ENCODE assay signal across 1 cellular context in the genomic region with DNA sequence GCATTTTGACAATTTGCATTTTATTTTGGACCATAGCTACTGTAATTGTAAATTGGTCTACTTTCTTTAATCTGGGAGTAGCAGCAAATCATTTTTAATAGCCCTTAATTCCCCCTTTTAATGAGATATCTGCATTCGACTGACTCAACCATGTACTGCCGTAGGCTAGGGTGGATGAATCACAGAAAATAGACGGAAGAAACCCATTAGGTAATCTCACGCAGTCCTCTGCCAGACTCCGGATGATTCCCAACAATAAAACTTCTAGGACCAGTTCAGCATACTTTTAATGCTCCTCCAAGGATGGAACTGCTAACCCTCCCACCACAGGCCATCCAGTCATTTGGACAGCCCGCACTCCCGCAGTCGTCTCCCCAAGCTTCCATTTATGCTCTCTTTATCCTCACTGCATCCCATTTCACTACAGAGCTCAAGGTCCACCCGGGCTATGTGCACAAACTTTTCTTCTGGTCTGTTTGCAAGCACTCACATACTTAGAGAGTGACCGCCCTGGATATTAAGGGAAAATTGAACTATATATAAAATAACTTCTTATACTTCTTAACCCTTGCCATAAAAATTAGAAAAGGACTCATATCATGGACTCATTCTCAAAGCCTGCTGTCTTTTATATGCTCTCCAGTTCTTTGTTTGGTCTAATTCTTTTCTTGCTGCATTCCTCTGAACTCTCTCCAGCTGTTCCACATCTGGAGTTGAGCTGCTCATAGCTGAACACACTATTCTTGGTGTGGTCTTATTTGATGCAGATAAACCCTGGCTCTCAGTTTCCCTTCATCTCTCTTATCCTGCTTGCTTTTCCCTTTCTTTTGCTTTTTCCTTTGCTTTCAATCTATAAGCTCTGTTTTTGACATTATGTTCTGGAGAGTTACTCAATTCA.
TF ChIP-seq lines count a peak whose summit lies in the region.

No MANE protein-coding gene starts in this region.

TF ChIP-seq in GM23338, 12 proteins besides CTCF, POLR2A, EP300 and RAD21 (continued from another document):
- TF ChIP-seq, protein P1, sequence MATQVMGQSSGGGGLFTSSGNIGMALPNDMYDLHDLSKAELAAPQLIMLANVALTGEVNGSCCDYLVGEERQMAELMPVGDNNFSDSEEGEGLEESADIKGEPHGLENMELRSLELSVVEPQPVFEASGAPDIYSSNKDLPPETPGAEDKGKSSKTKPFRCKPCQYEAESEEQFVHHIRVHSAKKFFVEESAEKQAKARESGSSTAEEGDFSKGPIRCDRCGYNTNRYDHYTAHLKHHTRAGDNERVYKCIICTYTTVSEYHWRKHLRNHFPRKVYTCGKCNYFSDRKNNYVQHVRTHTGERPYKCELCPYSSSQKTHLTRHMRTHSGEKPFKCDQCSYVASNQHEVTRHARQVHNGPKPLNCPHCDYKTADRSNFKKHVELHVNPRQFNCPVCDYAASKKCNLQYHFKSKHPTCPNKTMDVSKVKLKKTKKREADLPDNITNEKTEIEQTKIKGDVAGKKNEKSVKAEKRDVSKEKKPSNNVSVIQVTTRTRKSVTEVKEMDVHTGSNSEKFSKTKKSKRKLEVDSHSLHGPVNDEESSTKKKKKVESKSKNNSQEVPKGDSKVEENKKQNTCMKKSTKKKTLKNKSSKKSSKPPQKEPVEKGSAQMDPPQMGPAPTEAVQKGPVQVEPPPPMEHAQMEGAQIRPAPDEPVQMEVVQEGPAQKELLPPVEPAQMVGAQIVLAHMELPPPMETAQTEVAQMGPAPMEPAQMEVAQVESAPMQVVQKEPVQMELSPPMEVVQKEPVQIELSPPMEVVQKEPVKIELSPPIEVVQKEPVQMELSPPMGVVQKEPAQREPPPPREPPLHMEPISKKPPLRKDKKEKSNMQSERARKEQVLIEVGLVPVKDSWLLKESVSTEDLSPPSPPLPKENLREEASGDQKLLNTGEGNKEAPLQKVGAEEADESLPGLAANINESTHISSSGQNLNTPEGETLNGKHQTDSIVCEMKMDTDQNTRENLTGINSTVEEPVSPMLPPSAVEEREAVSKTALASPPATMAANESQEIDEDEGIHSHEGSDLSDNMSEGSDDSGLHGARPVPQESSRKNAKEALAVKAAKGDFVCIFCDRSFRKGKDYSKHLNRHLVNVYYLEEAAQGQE (IDR thresholded peaks at IDR 0.05; ENCODE audit: unreplicated experiment): no peak
- TF ChIP-seq, protein P2, sequence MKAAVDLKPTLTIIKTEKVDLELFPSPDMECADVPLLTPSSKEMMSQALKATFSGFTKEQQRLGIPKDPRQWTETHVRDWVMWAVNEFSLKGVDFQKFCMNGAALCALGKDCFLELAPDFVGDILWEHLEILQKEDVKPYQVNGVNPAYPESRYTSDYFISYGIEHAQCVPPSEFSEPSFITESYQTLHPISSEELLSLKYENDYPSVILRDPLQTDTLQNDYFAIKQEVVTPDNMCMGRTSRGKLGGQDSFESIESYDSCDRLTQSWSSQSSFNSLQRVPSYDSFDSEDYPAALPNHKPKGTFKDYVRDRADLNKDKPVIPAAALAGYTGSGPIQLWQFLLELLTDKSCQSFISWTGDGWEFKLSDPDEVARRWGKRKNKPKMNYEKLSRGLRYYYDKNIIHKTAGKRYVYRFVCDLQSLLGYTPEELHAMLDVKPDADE (IDR thresholded peaks at IDR 0.05): no peak
- TF ChIP-seq NANOG (IDR thresholded peaks at IDR 0.05; ENCODE audit: borderline replicate concordance): no peak
- TF ChIP-seq, protein P3, sequence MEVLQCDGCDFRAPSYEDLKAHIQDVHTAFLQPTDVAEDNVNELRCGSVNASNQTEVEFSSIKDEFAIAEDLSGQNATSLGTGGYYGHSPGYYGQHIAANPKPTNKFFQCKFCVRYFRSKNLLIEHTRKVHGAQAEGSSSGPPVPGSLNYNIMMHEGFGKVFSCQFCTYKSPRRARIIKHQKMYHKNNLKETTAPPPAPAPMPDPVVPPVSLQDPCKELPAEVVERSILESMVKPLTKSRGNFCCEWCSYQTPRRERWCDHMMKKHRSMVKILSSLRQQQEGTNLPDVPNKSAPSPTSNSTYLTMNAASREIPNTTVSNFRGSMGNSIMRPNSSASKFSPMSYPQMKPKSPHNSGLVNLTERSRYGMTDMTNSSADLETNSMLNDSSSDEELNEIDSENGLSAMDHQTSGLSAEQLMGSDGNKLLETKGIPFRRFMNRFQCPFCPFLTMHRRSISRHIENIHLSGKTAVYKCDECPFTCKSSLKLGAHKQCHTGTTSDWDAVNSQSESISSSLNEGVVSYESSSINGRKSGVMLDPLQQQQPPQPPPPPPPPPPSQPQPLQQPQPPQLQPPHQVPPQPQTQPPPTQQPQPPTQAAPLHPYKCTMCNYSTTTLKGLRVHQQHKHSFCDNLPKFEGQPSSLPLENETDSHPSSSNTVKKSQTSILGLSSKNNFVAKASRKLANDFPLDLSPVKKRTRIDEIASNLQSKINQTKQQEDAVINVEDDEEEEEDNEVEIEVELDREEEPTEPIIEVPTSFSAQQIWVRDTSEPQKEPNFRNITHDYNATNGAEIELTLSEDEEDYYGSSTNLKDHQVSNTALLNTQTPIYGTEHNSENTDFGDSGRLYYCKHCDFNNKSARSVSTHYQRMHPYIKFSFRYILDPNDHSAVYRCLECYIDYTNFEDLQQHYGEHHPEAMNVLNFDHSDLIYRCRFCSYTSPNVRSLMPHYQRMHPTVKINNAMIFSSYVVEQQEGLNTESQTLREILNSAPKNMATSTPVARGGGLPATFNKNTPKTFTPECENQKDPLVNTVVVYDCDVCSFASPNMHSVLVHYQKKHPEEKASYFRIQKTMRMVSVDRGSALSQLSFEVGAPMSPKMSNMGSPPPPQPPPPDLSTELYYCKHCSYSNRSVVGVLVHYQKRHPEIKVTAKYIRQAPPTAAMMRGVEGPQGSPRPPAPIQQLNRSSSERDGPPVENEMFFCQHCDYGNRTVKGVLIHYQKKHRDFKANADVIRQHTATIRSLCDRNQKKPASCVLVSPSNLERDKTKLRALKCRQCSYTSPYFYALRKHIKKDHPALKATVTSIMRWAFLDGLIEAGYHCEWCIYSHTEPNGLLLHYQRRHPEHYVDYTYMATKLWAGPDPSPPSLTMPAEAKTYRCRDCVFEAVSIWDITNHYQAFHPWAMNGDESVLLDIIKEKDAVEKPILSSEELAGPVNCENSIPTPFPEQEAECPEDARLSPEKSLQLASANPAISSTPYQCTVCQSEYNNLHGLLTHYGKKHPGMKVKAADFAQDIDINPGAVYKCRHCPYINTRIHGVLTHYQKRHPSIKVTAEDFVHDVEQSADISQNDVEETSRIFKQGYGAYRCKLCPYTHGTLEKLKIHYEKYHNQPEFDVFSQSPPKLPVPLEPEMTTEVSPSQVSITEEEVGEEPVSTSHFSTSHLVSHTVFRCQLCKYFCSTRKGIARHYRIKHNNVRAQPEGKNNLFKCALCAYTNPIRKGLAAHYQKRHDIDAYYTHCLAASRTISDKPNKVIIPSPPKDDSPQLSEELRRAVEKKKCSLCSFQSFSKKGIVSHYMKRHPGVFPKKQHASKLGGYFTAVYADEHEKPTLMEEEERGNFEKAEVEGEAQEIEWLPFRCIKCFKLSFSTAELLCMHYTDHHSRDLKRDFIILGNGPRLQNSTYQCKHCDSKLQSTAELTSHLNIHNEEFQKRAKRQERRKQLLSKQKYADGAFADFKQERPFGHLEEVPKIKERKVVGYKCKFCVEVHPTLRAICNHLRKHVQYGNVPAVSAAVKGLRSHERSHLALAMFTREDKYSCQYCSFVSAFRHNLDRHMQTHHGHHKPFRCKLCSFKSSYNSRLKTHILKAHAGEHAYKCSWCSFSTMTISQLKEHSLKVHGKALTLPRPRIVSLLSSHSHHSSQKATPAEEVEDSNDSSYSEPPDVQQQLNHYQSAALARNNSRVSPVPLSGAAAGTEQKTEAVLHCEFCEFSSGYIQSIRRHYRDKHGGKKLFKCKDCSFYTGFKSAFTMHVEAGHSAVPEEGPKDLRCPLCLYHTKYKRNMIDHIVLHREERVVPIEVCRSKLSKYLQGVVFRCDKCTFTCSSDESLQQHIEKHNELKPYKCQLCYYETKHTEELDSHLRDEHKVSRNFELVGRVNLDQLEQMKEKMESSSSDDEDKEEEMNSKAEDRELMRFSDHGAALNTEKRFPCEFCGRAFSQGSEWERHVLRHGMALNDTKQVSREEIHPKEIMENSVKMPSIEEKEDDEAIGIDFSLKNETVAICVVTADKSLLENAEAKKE (CRISPR knock-in tag; IDR thresholded peaks at IDR 0.05): no peak
- TF ChIP-seq STAT1 (IDR thresholded peaks at IDR 0.05; ENCODE audit: unreplicated experiment): no peak
- no peak for TF ChIP-seq EZH2phosphoT487 (IDR thresholded peaks at IDR 0.05; ENCODE audit: unreplicated experiment)
- no peak for TF ChIP-seq POLR2AphosphoS5 (IDR thresholded peaks at IDR 0.05; ENCODE audit: low read depth)
- TF ChIP-seq ZNF331 (CRISPR knock-in tag; IDR thresholded peaks at IDR 0.05; ENCODE audit: low read depth): no peak
- no peak for TF ChIP-seq ZNF114 (CRISPR knock-in tag; IDR thresholded peaks at IDR 0.05)
- no peak for TF ChIP-seq EZH2 (IDR thresholded peaks at IDR 0.05; ENCODE audit: low read depth, unreplicated experiment)
